2 cellular contexts compared by ENCODE assay signal in genomic region chr18:7191736-7192135, GRCh38.
A peak's percentile ranks its signal among the peaks of the same experiment; 100 is the strongest.
TF ChIP-seq lines count a peak whose summit lies in the region.

No MANE protein-coding gene starts in this region.

TF ChIP-seq in HepG2, 621 proteins besides CTCF, POLR2A, EP300 and RAD21:
- TF ChIP-seq MAFF (IDR thresholded peaks at IDR 0.05; ENCODE audit: low read depth, low read length) (peak; percentile 66), MAFK (conservative IDR thresholded peaks at IDR 0.05 in 1 of 2, IDR thresholded peaks at IDR 0.05 in 1 of 2; ENCODE audit: low read length in 2 of 2) (peak; percentile 47 to 58), DMAP1 (CRISPR knock-in tag; IDR thresholded peaks at IDR 0.05) (no peak)

TF ChIP-seq in K562, 482 proteins besides CTCF, POLR2A, EP300 and RAD21:
- TF ChIP-seq ATF7 (IDR thresholded peaks at IDR 0.05) (no peak), ZNF316 (IDR thresholded peaks at IDR 0.05) (peak; percentile 67), C11orf30 (IDR thresholded peaks at IDR 0.05; ENCODE audit: low read depth) (peak; percentile 40; the same call in 1 of the 2 replicates)
